In genomic region chr1:35406103-35406502, GRCh38 we compare ENCODE assay signal across 1 cellular context.
TF ChIP-seq lines count a peak whose summit lies in the region.

No MANE protein-coding gene starts in this region.

TF ChIP-seq in HEK293, 187 proteins besides CTCF, POLR2A, EP300 and RAD21 (continued from another document and continues in another):
- TF ChIP-seq PRDM6 (tag by site-specific recombination; IDR thresholded peaks at IDR 0.05) (peak; percentile 58), ZNF707 (tag by site-specific recombination; IDR thresholded peaks at IDR 0.05) (no peak), ZNF600 (tag by site-specific recombination; IDR thresholded peaks at IDR 0.05) (no peak), ZBTB8A (tag by site-specific recombination; IDR thresholded peaks at IDR 0.05) (no peak), ZNF335 (tag by site-specific recombination; conservative IDR thresholded peaks at IDR 0.05) (no peak), MEIS1 (CRISPR knock-in tag; IDR thresholded peaks at IDR 0.05; ENCODE audit: borderline replicate concordance) (no peak), ZNF292 (tag by site-specific recombination; IDR thresholded peaks at IDR 0.05; ENCODE audit: borderline replicate concordance, low read depth) (no peak), ZNF394 (tag by site-specific recombination; IDR thresholded peaks at IDR 0.05; ENCODE audit: borderline replicate concordance) (no peak), YY2 (tag by site-specific recombination; IDR thresholded peaks at IDR 0.05) (no peak), ZNF791 (tag by site-specific recombination; IDR thresholded peaks at IDR 0.05) (no peak), ZBTB21 (tag by site-specific recombination; IDR thresholded peaks at IDR 0.05) (no peak), ZNF530 (tag by site-specific recombination; IDR thresholded peaks at IDR 0.05; ENCODE audit: low read depth) (no peak), ZNF843 (tag by site-specific recombination; IDR thresholded peaks at IDR 0.05) (peak; percentile 72), ZNF513 (tag by site-specific recombination; IDR thresholded peaks at IDR 0.05) (no peak), ZNF776 (tag by site-specific recombination; IDR thresholded peaks at IDR 0.05; ENCODE audit: borderline replicate concordance) (no peak), ZNF664 (tag by site-specific recombination; IDR thresholded peaks at IDR 0.05) (0 out of 2 replicates have a peak, but pooled peaks have one; percentile 10), ZBTB17 (tag by site-specific recombination; IDR thresholded peaks at IDR 0.05) (no peak), ZNF184 (tag by site-specific recombination; IDR thresholded peaks at IDR 0.05) (no peak), SCRT1 (tag by site-specific recombination; IDR thresholded peaks at IDR 0.05; ENCODE audit: borderline replicate concordance) (peak; percentile 91), ZNF366 (tag by site-specific recombination; conservative IDR thresholded peaks at IDR 0.05) (no peak), ZNF426 (tag by site-specific recombination; IDR thresholded peaks at IDR 0.05) (no peak), GLI2 (tag by site-specific recombination; IDR thresholded peaks at IDR 0.05; ENCODE audit: borderline replicate concordance, low read depth) (peak; percentile 62; the same call in 1 of the 2 replicates), ZNF202 (tag by site-specific recombination; IDR thresholded peaks at IDR 0.05; ENCODE audit: borderline replicate concordance) (no peak), ZSCAN18 (tag by site-specific recombination; IDR thresholded peaks at IDR 0.05) (no peak), ZBTB11 (tag by site-specific recombination; conservative IDR thresholded peaks at IDR 0.05; ENCODE audit: low read depth) (no peak), ZNF248 (tag by site-specific recombination; IDR thresholded peaks at IDR 0.05) (no peak), ZNF654 (tag by site-specific recombination; IDR thresholded peaks at IDR 0.05; ENCODE audit: low read depth) (no peak), ZNF239 (tag by site-specific recombination; IDR thresholded peaks at IDR 0.05) (no peak), SP3 (tag by site-specific recombination; IDR thresholded peaks at IDR 0.05) (no peak), HOXD13 (CRISPR knock-in tag; IDR thresholded peaks at IDR 0.05; ENCODE audit: borderline replicate concordance) (no peak), ZNF792 (tag by site-specific recombination; IDR thresholded peaks at IDR 0.05) (no peak), ZSCAN5A (tag by site-specific recombination; IDR thresholded peaks at IDR 0.05) (no peak), ZNF555 (tag by site-specific recombination; conservative IDR thresholded peaks at IDR 0.05) (no peak), ZNF404 (tag by site-specific recombination; IDR thresholded peaks at IDR 0.05) (no peak), ZNF341 (tag by site-specific recombination; IDR thresholded peaks at IDR 0.05; ENCODE audit: low read depth) (no peak), ZNF596 (tag by site-specific recombination; IDR thresholded peaks at IDR 0.05) (peak; percentile 45; the same call in 1 of the 2 replicates), ZNF670 (tag by site-specific recombination; IDR thresholded peaks at IDR 0.05; ENCODE audit: low read depth) (no peak), ZNF214 (tag by site-specific recombination; IDR thresholded peaks at IDR 0.05; ENCODE audit: borderline replicate concordance) (no peak), ZNF398 (tag by site-specific recombination; IDR thresholded peaks at IDR 0.05) (no peak), ZNF10 (tag by site-specific recombination; IDR thresholded peaks at IDR 0.05) (peak; percentile 57; the same call in 1 of the 2 replicates), ZNF549 (tag by site-specific recombination; IDR thresholded peaks at IDR 0.05) (peak; percentile 34; the same call in 1 of the 2 replicates), ZNF626 (tag by site-specific recombination; IDR thresholded peaks at IDR 0.05) (no peak; the same call in 1 of the 2 replicates), ZNF473 (tag by site-specific recombination; IDR thresholded peaks at IDR 0.05) (no peak), ZNF174 (tag by site-specific recombination; IDR thresholded peaks at IDR 0.05) (no peak), ZXDB (tag by site-specific recombination; IDR thresholded peaks at IDR 0.05) (no peak), ZNF677 (tag by site-specific recombination; IDR thresholded peaks at IDR 0.05) (no peak)
- TF ChIP-seq, protein P1, sequence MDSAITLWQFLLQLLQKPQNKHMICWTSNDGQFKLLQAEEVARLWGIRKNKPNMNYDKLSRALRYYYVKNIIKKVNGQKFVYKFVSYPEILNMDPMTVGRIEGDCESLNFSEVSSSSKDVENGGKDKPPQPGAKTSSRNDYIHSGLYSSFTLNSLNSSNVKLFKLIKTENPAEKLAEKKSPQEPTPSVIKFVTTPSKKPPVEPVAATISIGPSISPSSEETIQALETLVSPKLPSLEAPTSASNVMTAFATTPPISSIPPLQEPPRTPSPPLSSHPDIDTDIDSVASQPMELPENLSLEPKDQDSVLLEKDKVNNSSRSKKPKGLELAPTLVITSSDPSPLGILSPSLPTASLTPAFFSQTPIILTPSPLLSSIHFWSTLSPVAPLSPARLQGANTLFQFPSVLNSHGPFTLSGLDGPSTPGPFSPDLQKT (IDR thresholded peaks at IDR 0.05; ENCODE audit: borderline replicate concordance, low read depth, low read length) = no peak
- TF ChIP-seq, protein P2, sequence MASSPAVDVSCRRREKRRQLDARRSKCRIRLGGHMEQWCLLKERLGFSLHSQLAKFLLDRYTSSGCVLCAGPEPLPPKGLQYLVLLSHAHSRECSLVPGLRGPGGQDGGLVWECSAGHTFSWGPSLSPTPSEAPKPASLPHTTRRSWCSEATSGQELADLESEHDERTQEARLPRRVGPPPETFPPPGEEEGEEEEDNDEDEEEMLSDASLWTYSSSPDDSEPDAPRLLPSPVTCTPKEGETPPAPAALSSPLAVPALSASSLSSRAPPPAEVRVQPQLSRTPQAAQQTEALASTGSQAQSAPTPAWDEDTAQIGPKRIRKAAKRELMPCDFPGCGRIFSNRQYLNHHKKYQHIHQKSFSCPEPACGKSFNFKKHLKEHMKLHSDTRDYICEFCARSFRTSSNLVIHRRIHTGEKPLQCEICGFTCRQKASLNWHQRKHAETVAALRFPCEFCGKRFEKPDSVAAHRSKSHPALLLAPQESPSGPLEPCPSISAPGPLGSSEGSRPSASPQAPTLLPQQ (tag by site-specific recombination; IDR thresholded peaks at IDR 0.05) = 0 out of 2 replicates have a peak, but pooled peaks have one; percentile 39
- TF ChIP-seq, protein P3, sequence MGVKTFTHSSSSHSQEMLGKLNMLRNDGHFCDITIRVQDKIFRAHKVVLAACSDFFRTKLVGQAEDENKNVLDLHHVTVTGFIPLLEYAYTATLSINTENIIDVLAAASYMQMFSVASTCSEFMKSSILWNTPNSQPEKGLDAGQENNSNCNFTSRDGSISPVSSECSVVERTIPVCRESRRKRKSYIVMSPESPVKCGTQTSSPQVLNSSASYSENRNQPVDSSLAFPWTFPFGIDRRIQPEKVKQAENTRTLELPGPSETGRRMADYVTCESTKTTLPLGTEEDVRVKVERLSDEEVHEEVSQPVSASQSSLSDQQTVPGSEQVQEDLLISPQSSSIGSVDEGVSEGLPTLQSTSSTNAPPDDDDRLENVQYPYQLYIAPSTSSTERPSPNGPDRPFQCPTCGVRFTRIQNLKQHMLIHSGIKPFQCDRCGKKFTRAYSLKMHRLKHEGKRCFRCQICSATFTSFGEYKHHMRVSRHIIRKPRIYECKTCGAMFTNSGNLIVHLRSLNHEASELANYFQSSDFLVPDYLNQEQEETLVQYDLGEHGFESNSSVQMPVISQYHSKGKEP (tag by site-specific recombination; IDR thresholded peaks at IDR 0.05) = peak; percentile 78
